ENCODE assay signal across 25 cellular contexts in the genomic region with DNA sequence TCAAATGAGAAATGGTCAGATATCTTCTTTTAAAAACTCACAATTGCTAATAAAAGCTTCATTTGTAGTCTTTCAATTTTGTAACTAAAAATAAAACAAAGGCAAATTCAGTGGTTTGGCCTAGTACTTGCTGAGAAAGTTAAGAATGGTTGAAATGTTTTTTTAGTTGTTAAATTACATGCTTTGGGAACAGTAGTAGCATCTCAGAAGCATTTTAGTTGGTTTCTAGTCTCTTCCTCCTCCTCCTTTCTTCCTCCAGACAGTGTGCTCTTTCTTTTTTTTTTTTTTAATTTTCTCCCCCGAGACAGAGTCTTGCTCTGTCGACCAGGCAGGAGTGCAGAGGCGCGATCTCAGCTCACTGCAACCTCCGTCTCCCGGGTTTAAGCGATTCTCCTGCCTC. TPM values are rescaled to one million over a fixed set of nuclear protein-coding genes. Genes with fewer than 3 reads are reported as not detected.
DNase-seq lines count a peak whose midpoint lies in the region; ATAC-seq and TF ChIP-seq lines count a peak whose summit lies in the region.
"Had no signal": no experiment of that assay in that cellular context is flagged by ENCODE, and none has a peak within 500 bp of the region (broad histone marks: within the 10 kb centered on the region; RNA-seq: fewer than 3 reads in every experiment).

No MANE protein-coding gene starts in this region.

- no peaks in the 10 kb centered on the region for H3K79me2 ChIP-seq in mesendoderm (ENCODE audit: control insufficient read depth, insufficient read depth, low read length)

- H3K23ac ChIP-seq in mesendoderm (ENCODE audit: low read length) = no peak overlapping the region

- peak overlapping the region in 1 of 11 experiments; percentile 27; a peak in 1 of 22 replicates for H3K9ac ChIP-seq in BLaER1 treated with 17β-estradiol and CSF1 and Interleukin-3, amounts not matched to agents 10 nM and 100 nM
- H3K9ac ChIP-seq in mesendoderm (ENCODE audit: low read length) = no peak overlapping the region

- H2BK120ac ChIP-seq in mesendoderm (ENCODE audit: low read depth, low read length) = no peak overlapping the region

- H4K20me1 ChIP-seq in BLaER1 treated with 17β-estradiol and CSF1 and Interleukin-3, amounts not matched to agents 10 nM and 100 nM = peaks cover 0 to 58% (median 0%) of the 10 kb centered on the region in 11 experiments; a peak in 4 of 22 replicates

- peak overlapping the region in 10 of 11 experiments; percentile 16 to 55 (median 40); a peak in 20 of 22 replicates for H3K4me2 ChIP-seq in BLaER1 treated with 17β-estradiol and CSF1 and Interleukin-3, amounts not matched to agents 10 nM and 100 nM
- no peak overlapping the region for H3K4me2 ChIP-seq in mesendoderm (ENCODE audit: low read length)

- H3K18ac ChIP-seq in mesendoderm (ENCODE audit: low read length) = no peak overlapping the region

- peaks cover 0 to 12% (median 0%) of the 10 kb centered on the region in 11 experiments; a peak in 1 of 22 replicates for H3K36me3 ChIP-seq in BLaER1 treated with 17β-estradiol and CSF1 and Interleukin-3, amounts not matched to agents 10 nM and 100 nM
- H3K36me3 ChIP-seq in mesendoderm (ENCODE audit: control insufficient read depth, insufficient read depth, low read length) (no peaks in the 10 kb centered on the region), H7 (replicated peaks; ENCODE audit: control insufficient read depth, insufficient read depth, low read length) (no peaks in the 10 kb centered on the region), upper lobe of right lung (no peaks in the 10 kb centered on the region)
- H3K36me3 ChIP-seq: adrenal gland, breast epithelium, esophagus squamous epithelium, MG63, sigmoid colon had no signal

- no peak overlapping the region for H3K4ac ChIP-seq in mesendoderm (ENCODE audit: low read depth, low read length)

- H3K9me3 ChIP-seq in BLaER1 treated with 17β-estradiol and CSF1 and Interleukin-3, amounts not matched to agents 10 nM and 100 nM (replicated peaks in 1 of 11) = no peaks in the 10 kb centered on the region
- no peaks in the 10 kb centered on the region for H3K9me3 ChIP-seq in upper lobe of right lung
- H3K9me3 ChIP-seq: adrenal gland, breast epithelium, esophagus squamous epithelium, MG63, sigmoid colon had no signal

- TF ChIP-seq CTCF in upper lobe of right lung (IDR thresholded peaks at IDR 0.05) = no peak

- no peak overlapping the region for H2AK5ac ChIP-seq in mesendoderm (ENCODE audit: low read length)

- H3K56ac ChIP-seq in mesendoderm (ENCODE audit: low read length) = no peak overlapping the region

- no peaks in the 10 kb centered on the region for H3K27me3 ChIP-seq in BLaER1 treated with 17β-estradiol and CSF1 and Interleukin-3, amounts not matched to agents 10 nM and 100 nM
- H3K27me3 ChIP-seq in mesendoderm (ENCODE audit: insufficient read depth, low read length, poor library complexity) (no peaks in the 10 kb centered on the region), H7 (ENCODE audit: control insufficient read depth, insufficient read depth, low read length) (no peaks in the 10 kb centered on the region), upper lobe of right lung (no peaks in the 10 kb centered on the region)
- H3K27me3 ChIP-seq: adrenal gland, breast epithelium, esophagus squamous epithelium, MG63, sigmoid colon had no signal

- intact Hi-C loops in upper lobe of right lung (cut with DNase I) = no loop called here

- H2BK5ac ChIP-seq in mesendoderm (ENCODE audit: low read length) = no peak overlapping the region

- no peak overlapping the region for H3K4me3 ChIP-seq in BLaER1 treated with 17β-estradiol and CSF1 and Interleukin-3, amounts not matched to agents 10 nM and 100 nM
- no peak overlapping the region for H3K4me3 ChIP-seq in mesendoderm (ENCODE audit: low read length)
- no peak overlapping the region for H3K4me3 ChIP-seq in H7 (ENCODE audit: insufficient read depth, low read depth, low read length)
- H3K4me3 ChIP-seq in upper lobe of right lung = no peak overlapping the region
- H3K4me3 ChIP-seq: adrenal gland, breast epithelium, coronary artery, esophagus squamous epithelium, MG63, sigmoid colon had no signal

- no CpG with 5 or more reads among the region's 7 CpGs for WGBS in mesendoderm (ENCODE audit: extremely low coverage, insufficient coverage, low lambda C conversion rate)

- H3K4me1 ChIP-seq in BLaER1 treated with 17β-estradiol and CSF1 and Interleukin-3, amounts not matched to agents 10 nM and 100 nM = peaks cover 5 to 21% (median 13%) of the 10 kb centered on the region in 10 experiments; a peak in 17 of 20 replicates
- H3K4me1 ChIP-seq in mesendoderm (ENCODE audit: control insufficient read depth, low read depth, low read length) (no peaks in the 10 kb centered on the region), upper lobe of right lung (peaks cover 20% of the 10 kb centered on the region)

- no peak overlapping the region for H4K8ac ChIP-seq in mesendoderm (ENCODE audit: low read depth, low read length)

- DNase-seq in foreskin melanocyte (peak; percentile 84), NCI-H187 (lab: John Stamatoyannopoulos, UW) (no peak), mesendoderm (no peak), H7 (no peak), upper lobe of right lung (no peak)
- DNase-seq: ACHN; activated CD4-positive, alpha-beta memory T cell treated with anti-CD3 and anti-CD28 coated beads, Interleukin-2, amount 10 ng/mL, durations not matched to agents 7 days and 5 days; activated naive CD4-positive, alpha-beta T cell; adrenal gland; esophagus squamous epithelium; MG63; naive thymus-derived CD8-positive, alpha-beta T cell; NCI-H146; NCI-H2171; NCI-H524 treated with DMSO at 0.1 percent for 48 hours; sigmoid colon; stimulated activated CD8-positive, alpha-beta memory T cell treated with anti-CD3 and anti-CD28 coated beads, Interleukin-4, amount 100 ng/mL, for 48 hours; T1000 had no signal

- H3K79me1 ChIP-seq in mesendoderm (ENCODE audit: low read length) = no peaks in the 10 kb centered on the region

- H3K27ac ChIP-seq in BLaER1 treated with 17β-estradiol and CSF1 and Interleukin-3, amounts not matched to agents 10 nM and 100 nM = no peak overlapping the region
- H3K27ac ChIP-seq in mesendoderm (ENCODE audit: low read depth, low read length) (no peak overlapping the region), upper lobe of right lung (no peak overlapping the region)
- H3K27ac ChIP-seq: adrenal gland, C4-2B, coronary artery, sigmoid colon had no signal

- ATAC-seq in GM18861 (IDR thresholded peaks at IDR 0.05; ENCODE audit: unreplicated experiment) (peak; percentile 64), HG03066 (IDR thresholded peaks at IDR 0.05; ENCODE audit: low read depth, unreplicated experiment) (peak; percentile 67), upper lobe of right lung (no peak)
- ATAC-seq: activated CD4-positive, CD25-positive, alpha-beta regulatory T cell treated with anti-CD3 and anti-CD28 coated beads, Interleukin-2, amount 50 U/mL, for 24 hours; naive thymus-derived CD8-positive, alpha-beta T cell had no signal

- no peak overlapping the region for H2BK15ac ChIP-seq in mesendoderm (replicated peaks; ENCODE audit: low read depth)

- H4K5ac ChIP-seq in mesendoderm (ENCODE audit: low read length) = no peak overlapping the region

RNA-seq across cellular contexts. Expression of gene TRAK2, which starts 9.8 kb away (rescaled TPM):
- 7.8 TPM for polyA plus RNA-seq in mesendoderm (2013, experiment 1 of 2)
- polyA plus RNA-seq in mesendoderm (2013, experiment 2 of 2) = 7.8 TPM
- 9.0 and 11.4 TPM in 2 replicates for total RNA-seq in H7 (2014; rRNA removed; shearing (Covaris generic))
- 78.0 TPM for total RNA-seq in upper lobe of right lung

RNA-seq across cellular contexts. Expression of gene STRADB, which starts 10.1 kb away (rescaled TPM):
- 22.2 TPM for polyA plus RNA-seq in mesendoderm (2013, experiment 1 of 2)
- polyA plus RNA-seq in mesendoderm (2013, experiment 2 of 2) = 20.9 TPM
- 45.9 and 49.1 TPM in 2 replicates for total RNA-seq in H7 (2014; rRNA removed; shearing (Covaris generic))
- total RNA-seq in upper lobe of right lung = 18.9 TPM
